22 cellular contexts compared by ENCODE assay signal in the genomic region with DNA sequence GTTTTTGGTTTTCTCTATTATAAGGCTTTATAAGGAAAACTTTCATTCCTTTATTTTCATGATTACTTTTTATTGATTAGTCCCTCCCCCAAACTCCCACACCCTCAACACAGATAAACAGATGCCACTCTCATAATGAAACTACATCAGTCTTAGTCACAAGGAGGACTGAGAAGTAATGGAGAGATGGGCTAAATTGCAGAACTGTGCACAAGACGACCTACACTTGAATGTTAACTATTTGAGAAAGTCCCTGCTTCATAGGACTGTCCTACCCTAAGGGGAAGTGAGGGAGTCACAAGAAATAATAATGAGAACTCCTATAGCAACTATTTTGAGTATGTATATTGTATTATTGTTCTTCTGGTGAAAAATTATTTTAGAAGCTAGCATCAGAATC.
DNase-seq lines count a peak whose midpoint lies in the region; ATAC-seq, FAIRE-seq and TF ChIP-seq lines count a peak whose summit lies in the region.
"Had no signal": no experiment of that assay in that cellular context is flagged by ENCODE, and none has a peak within 500 bp of the region (broad histone marks: within the 10 kb centered on the region; RNA-seq: fewer than 3 reads in every experiment).

No MANE protein-coding gene starts in this region.

- no peaks in the 10 kb centered on the region for H3K9me1 ChIP-seq in K562 (ENCODE audit: control insufficient read depth, insufficient read depth, low read length)

- 0 out of 2 replicates have a peak, but pooled peaks cover 4% of the 10 kb centered on the region for H3K9me2 ChIP-seq in HCT116 (ENCODE audit: insufficient read depth)

- 0% methylated on average over 1 of the region's 1 CpG for WGBS in K562 (ENCODE audit: insufficient coverage, low coverage, missing lambda C conversion rate)
- WGBS in sigmoid colon, 2 donors: 53 to 69% methylated on average over 1 of the region's 1 CpG
- WGBS in prostate gland: 88% methylated on average over 1 of the region's 1 CpG

- CTCF ChIA-PET in HCT116 (lab: Charles Lee) (no interaction called here), K562 (lab: Yijun Ruan, JAX; ENCODE audit: low intra/inter-chr PET ratio) (no interaction called here)

- H3K27ac ChIP-seq in HCT116 (ENCODE audit: low read depth, low read length) (no peak overlapping the region), K562 (ENCODE audit: extremely low read depth, low read depth, low read length) (no peak overlapping the region), sigmoid colon (no peak overlapping the region), prostate gland (no peak overlapping the region)
- H3K27ac ChIP-seq: GM23248 had no signal

- TF ChIP-seq RAD21 in HCT116 (IDR thresholded peaks at IDR 0.05; ENCODE audit: low read depth) (no peak), K562 (CRISPR knock-in tag; conservative IDR thresholded peaks at IDR 0.05 in 1 of 2, IDR thresholded peaks at IDR 0.05 in 1 of 2) (no peak)

- BruUV-seq in HCT116 (replicated peaks; lab: Mats Ljungman, UMichigan): no TSS peak
- no TSS peak for BruUV-seq in K562 (replicated peaks; lab: Mats Ljungman, UMichigan)

- H3K79me2 ChIP-seq in HCT116 (ENCODE audit: insufficient read depth, low read length): no peaks in the 10 kb centered on the region
- H3K79me2 ChIP-seq in K562 (ENCODE audit: control insufficient read depth, insufficient read depth, low read length): no peaks in the 10 kb centered on the region

- POLR2A ChIA-PET in HCT116 (lab: Charles Lee) (no interaction called here), K562 (lab: Yijun Ruan, JAX) (no interaction called here)

- no peaks in the 10 kb centered on the region for H3K27me3 ChIP-seq in HCT116 (ENCODE audit: insufficient read depth, low read length)
- no peaks in the 10 kb centered on the region for H3K27me3 ChIP-seq in K562 (ENCODE audit: control insufficient read depth in 2 of 2, insufficient read depth in 2 of 2, low read length in 2 of 2)
- H3K27me3 ChIP-seq in sigmoid colon: no peaks in the 10 kb centered on the region
- no peaks in the 10 kb centered on the region for H3K27me3 ChIP-seq in prostate gland (replicated peaks; ENCODE audit: insufficient read depth)
- H3K27me3 ChIP-seq: BE2C had no signal

- in situ Hi-C loops in K562 (cut with MboI): no loop called here

- TF ChIP-seq CTCF in HCT116 (IDR thresholded peaks at IDR 0.05 in 2 of 3, conservative IDR thresholded peaks at IDR 0.05 in 1 of 3; ENCODE audit: borderline replicate concordance in 1 of 3, insufficient read depth in 1 of 3, low read depth in 2 of 3, low read length in 2 of 3) (no peak), K562 (IDR thresholded peaks at IDR 0.05 in 2 of 3, conservative IDR thresholded peaks at IDR 0.05 in 1 of 3; ENCODE audit: insufficient read depth in 2 of 3, low read depth in 1 of 3, low read length in 3 of 3) (no peak), sigmoid colon (IDR thresholded peaks at IDR 0.05) (no peak), prostate gland (IDR thresholded peaks at IDR 0.05) (no peak)

- intact Hi-C loops in HCT116 (cut with micrococcal nuclease): no loop called here
- intact Hi-C loops in K562 (cut with micrococcal nuclease): no loop called here
- intact Hi-C loops in sigmoid colon (cut with DNase I): no loop called here
- intact Hi-C loops in prostate gland (cut with DNase I): loop anchor here (10.0 kb wide), 1 partner anchor 1306 kb away; no protein-coding TSS in a partner anchor

- ATAC-seq in GM19351 (IDR thresholded peaks at IDR 0.05; ENCODE audit: unreplicated experiment): peak; percentile 54
- no peak for ATAC-seq in HCT116
- peak; percentile 47 for ATAC-seq in HG03442 (IDR thresholded peaks at IDR 0.05; ENCODE audit: unreplicated experiment)
- ATAC-seq in K562: no peak

- no peaks in the 10 kb centered on the region for H4K20me1 ChIP-seq in HCT116 (ENCODE audit: insufficient read depth)
- H4K20me1 ChIP-seq in K562 (replicated peaks; ENCODE audit: control insufficient read depth, insufficient read depth, low read length): no peaks in the 10 kb centered on the region

- RAD21 ChIA-PET in HCT116 (lab: Charles Lee; ENCODE audit: low non-redundant PET in 1 of 2, low total read pairs in 2 of 2, uncharacterized antibody in 2 of 2, unreplicated experiment in 2 of 2): no interaction called here

- H3K9ac ChIP-seq in HCT116 (ENCODE audit: low read length): no peak overlapping the region
- no peak overlapping the region for H3K9ac ChIP-seq in K562 (ENCODE audit: insufficient read depth in 1 of 2, low read depth in 2 of 2, low read length in 2 of 2)
- H3K9ac ChIP-seq: GM23248 had no signal

- TF ChIP-seq POLR2A in HCT116 (IDR thresholded peaks at IDR 0.05; ENCODE audit: borderline replicate concordance, extremely low read depth, insufficient read depth, insufficient read length): no peak
- TF ChIP-seq POLR2A in K562 (conservative IDR thresholded peaks at IDR 0.05): no peak
- no peak for TF ChIP-seq POLR2A in sigmoid colon (IDR thresholded peaks at IDR 0.05)
- TF ChIP-seq POLR2A in prostate gland (IDR thresholded peaks at IDR 0.05): no peak

- H3K4me2 ChIP-seq in HCT116 (ENCODE audit: low read length): no peak overlapping the region
- H3K4me2 ChIP-seq in K562 (ENCODE audit: insufficient read depth, low read length): no peak overlapping the region

- TF ChIP-seq EP300 in K562 (IDR thresholded peaks at IDR 0.05; ENCODE audit: low read length) (no peak), sigmoid colon (IDR thresholded peaks at IDR 0.05) (no peak)

- H3K4me1 ChIP-seq in HCT116 (ENCODE audit: control insufficient read depth in 1 of 2, insufficient read depth in 2 of 2, low read length in 2 of 2) (no peaks in the 10 kb centered on the region), K562 (replicated peaks in 1 of 2; ENCODE audit: control insufficient read depth in 2 of 2, insufficient read depth in 2 of 2, low read length in 2 of 2) (no peaks in the 10 kb centered on the region), sigmoid colon (no peaks in the 10 kb centered on the region), prostate gland (replicated peaks) (no peaks in the 10 kb centered on the region)
- H3K4me1 ChIP-seq: BE2C, Caco-2 had no signal

- H3K9me3 ChIP-seq in HCT116 (ENCODE audit: control insufficient read depth in 1 of 2, insufficient read depth in 1 of 2, low read depth in 1 of 2, low read length in 2 of 2) (no peaks in the 10 kb centered on the region), K562 (replicated peaks; ENCODE audit: control insufficient read depth, insufficient read depth, low read depth, low read length) (no peaks in the 10 kb centered on the region; the same call in 1 of the 2 replicates), sigmoid colon (peaks cover 0 to 13% (median 6%) of the 10 kb centered on the region in 4 donors), prostate gland (no peaks in the 10 kb centered on the region)
- H3K9me3 ChIP-seq: BE2C had no signal

- H3K4me3 ChIP-seq in HCT116 (replicated peaks in 1 of 2; ENCODE audit: low read depth in 1 of 2, low read length in 2 of 2): no peak overlapping the region
- H3K4me3 ChIP-seq in K562: no peak overlapping the region
- no peak overlapping the region for H3K4me3 ChIP-seq in sigmoid colon
- H3K4me3 ChIP-seq in prostate gland: no peak overlapping the region
- H3K4me3 ChIP-seq: GM23248 had no signal

- no peak for FAIRE-seq in K562 (lab: Jason Lieb, UNC)
- FAIRE-seq: D721Med, G401.6, GM12892, GM18507, H54, HTR-8/SVneo had no signal

- no peaks in the 10 kb centered on the region for H3K36me3 ChIP-seq in HCT116 (ENCODE audit: control insufficient read depth in 1 of 2, insufficient read depth in 2 of 2, low read length in 2 of 2)
- no peaks in the 10 kb centered on the region for H3K36me3 ChIP-seq in K562 (ENCODE audit: control insufficient read depth, insufficient read depth, low read length)
- H3K36me3 ChIP-seq in sigmoid colon: no peaks in the 10 kb centered on the region
- H3K36me3 ChIP-seq in prostate gland: no peaks in the 10 kb centered on the region
- H3K36me3 ChIP-seq: BE2C had no signal

- H2AFZ ChIP-seq in HCT116 (ENCODE audit: low read depth, low read length, poor library complexity, severe bottlenecking) (no peak overlapping the region), K562 (ENCODE audit: low read depth, low read length) (no peak overlapping the region)
- H2AFZ ChIP-seq: GM23248 had no signal

- DNase-seq in HCT116 (ENCODE audit: low read depth, low spot score) (no peak), K562 (ENCODE audit: extremely low read depth in 1 of 4, low spot score in 3 of 4) (no peak), sigmoid colon (no peak), prostate gland (ENCODE audit: low spot score) (no peak), NCI-H2107 treated with DMSO at 0.1 percent for 48 hours (lab: John Stamatoyannopoulos, UW; ENCODE audit: unreplicated experiment) (no peak)
- DNase-seq: BE2C; C1 segment of cervical spinal cord; Caco-2; CD4-positive, CD25-positive, alpha-beta regulatory T cell; GM23248; HCEC 1CT; IMR-90; Karpas-422; KBM-7 had no signal

TF ChIP-seq in HCT116, 20 proteins besides CTCF, POLR2A, EP300 and RAD21:
- TF ChIP-seq ZNF274 (IDR thresholded peaks at IDR 0.05; ENCODE audit: low read depth, low read length) (peak; percentile 25; the same call in 1 of the 2 replicates), EZH2phosphoT487 (IDR thresholded peaks at IDR 0.05; ENCODE audit: borderline replicate concordance) (no peak), CEBPB (IDR thresholded peaks at IDR 0.05; ENCODE audit: low read depth) (no peak)

TF ChIP-seq in K562, 482 proteins besides CTCF, POLR2A, EP300 and RAD21:
- TF ChIP-seq ZNF274 (IDR thresholded peaks at IDR 0.05; ENCODE audit: borderline replicate concordance, low read depth, low read length): peak; percentile 45; the same call in 1 of the 2 replicates
- TF ChIP-seq MED1 (CRISPR knock-in tag; IDR thresholded peaks at IDR 0.05; ENCODE audit: borderline replicate concordance): no peak

Comparison
In these comparisons a context has a peak if more than half of its experiments do, and no peak if none do; other contexts are left out.
1. ATAC-seq: peak in GM19351 (single experiment) and HG03442 (single experiment); none in HCT116 (single experiment) and K562 (single experiment).